In the genomic region with DNA sequence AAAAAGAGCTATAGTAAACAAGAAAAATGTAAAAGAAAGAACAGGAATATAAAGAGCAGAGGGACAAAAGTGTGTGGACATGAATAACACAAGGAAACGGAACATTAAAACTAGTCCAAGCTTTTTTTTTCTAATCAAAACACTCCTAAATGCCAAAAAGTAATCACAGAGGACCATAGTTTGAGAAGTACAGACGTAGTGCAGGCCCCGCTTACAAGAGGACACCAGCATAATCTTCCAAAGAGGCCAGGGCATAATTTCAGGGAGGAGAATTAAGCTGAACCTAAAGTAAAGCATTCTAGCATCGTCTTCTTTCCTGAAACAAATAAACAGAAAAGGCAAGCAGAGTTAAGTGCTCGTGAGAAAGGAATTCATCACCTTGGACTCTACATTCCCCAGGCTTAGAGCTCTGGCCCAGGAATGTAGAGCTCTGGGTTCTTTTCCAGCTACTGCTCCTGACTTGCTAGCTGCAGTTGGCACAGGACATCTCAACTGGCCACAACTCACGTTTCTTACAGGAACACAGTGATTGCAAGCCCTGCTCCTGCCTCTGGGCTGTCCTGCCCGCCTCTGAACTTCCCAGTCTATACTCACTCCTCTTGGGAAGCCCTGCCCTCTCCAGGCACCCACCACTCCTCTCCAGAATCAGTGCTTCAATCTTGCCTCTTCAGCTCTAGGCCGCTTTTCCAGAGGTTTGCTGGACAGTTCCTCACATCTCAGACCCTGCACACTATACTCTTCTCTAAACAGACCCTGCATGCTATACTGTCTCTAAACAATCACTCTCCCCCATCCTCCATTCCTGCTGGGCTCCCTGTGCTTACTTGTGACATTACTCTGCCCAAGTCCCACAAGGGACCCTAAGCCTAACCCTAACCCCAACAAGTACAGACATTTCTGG, we compare ENCODE assay signal across 12 cellular contexts. TPM values are rescaled to one million over a fixed set of nuclear protein-coding genes. Genes with fewer than 3 reads are reported as not detected.
A peak's percentile ranks its signal among the peaks of the same experiment; 100 is the strongest.
DNase-seq lines count a peak whose midpoint lies in the region; ATAC-seq and TF ChIP-seq lines count a peak whose summit lies in the region.
"Had no signal": no experiment of that assay in that cellular context is flagged by ENCODE, and none has a peak within 500 bp of the region (broad histone marks: within the 10 kb centered on the region; RNA-seq: fewer than 3 reads in every experiment).

No MANE protein-coding gene starts in this region.

- H3K4me2 ChIP-seq in GM23248 (ENCODE audit: unreplicated experiment), result no peak overlapping the region

- no peaks in the 10 kb centered on the region for H3K79me2 ChIP-seq in GM23248 (ENCODE audit: insufficient read depth)

- intact Hi-C loops in left ventricle myocardium superior (cut with micrococcal nuclease), result no loop called here

- no peaks in the 10 kb centered on the region for H3K9me2 ChIP-seq in GM23248 (ENCODE audit: insufficient read depth)

- in situ Hi-C loops in GM23248 (cut with MboI), result no loop called here
- in situ Hi-C loops in GM13977 (cut with MboI; ENCODE audit: low pct_unique_long_range_greater_than_20kb, low sequenced_read_pairs, unreplicated experiment), result no loop called here

- no peaks in the 10 kb centered on the region for H3F3A ChIP-seq in GM23248 (ENCODE audit: insufficient read depth)

- no peaks in the 10 kb centered on the region for H3K36me3 ChIP-seq in GM23248 (ENCODE audit: low read depth)
- H3K36me3 ChIP-seq: stomach had no signal

- 27 to 28% methylated on average over 7 to 8 of the region's 8 CpGs for WGBS in GM23248 (ENCODE audit: low coverage in 1 of 2, low lambda C conversion rate in 2 of 2, missing lambda C conversion rate in 2 of 2), 2 experiments

- no peaks in the 10 kb centered on the region for H4K20me1 ChIP-seq in GM23248 (ENCODE audit: insufficient read depth)

- H3K4me3 ChIP-seq in GM23248, result no peak overlapping the region
- no peak overlapping the region for H3K4me3 ChIP-seq in retinal pigment epithelial cell (ENCODE audit: low read length)
- H3K4me3 ChIP-seq: stomach had no signal

- no peak overlapping the region for H2AFZ ChIP-seq in GM23248

- H3K9me3 ChIP-seq in GM23248 (ENCODE audit: low read depth), result no peaks in the 10 kb centered on the region
- H3K9me3 ChIP-seq: stomach had no signal

- no peak overlapping the region for H3K9ac ChIP-seq in GM23248

- H3K27me3 ChIP-seq in GM23248 (replicated peaks; ENCODE audit: insufficient read depth), result peaks cover 64% of the 10 kb centered on the region

- no peaks in the 10 kb centered on the region for H3K4me1 ChIP-seq in GM23248 (ENCODE audit: insufficient read depth)

- TF ChIP-seq CTCF in retinal pigment epithelial cell (conservative IDR thresholded peaks at IDR 0.05; ENCODE audit: low read depth, low read length) (no peak), GM13977 (IDR thresholded peaks at IDR 0.05; ENCODE audit: extremely low read depth, insufficient read depth, missing control alignments) (no peak)

- peak; percentile 21 for DNase-seq in GM23248
- DNase-seq in astrocyte of the hippocampus (ENCODE audit: low read depth, low spot score), result peak; percentile 77
- DNase-seq in left ventricle myocardium superior, result peak; percentile 58
- DNase-seq in retinal pigment epithelial cell (ENCODE audit: low read depth), result peak; percentile 16
- DNase-seq in CD1c-positive myeloid dendritic cell (ENCODE audit: extremely low spot score), result no peak
- no peak for DNase-seq in GM13977 (ENCODE audit: low spot score)
- no peak for DNase-seq in NAMALWA (ENCODE audit: low spot score)
- no peak for DNase-seq in ureter (ENCODE audit: low spot score)
- DNase-seq: activated T-cell treated with anti-CD3 and anti-CD28 coated beads, Interleukin-2, amount 50 U/mL, for 4 hours; CD4-positive, CD25-positive, alpha-beta regulatory T cell; stomach had no signal

- no peak overlapping the region for H3K27ac ChIP-seq in GM23248

- peak; percentile 86 for ATAC-seq in left ventricle myocardium superior
- ATAC-seq: activated T-cell treated with anti-CD3 and anti-CD28 coated beads, Interleukin-2, amount 50 U/mL, for 4 hours had no signal

RNA-seq across cellular contexts. Expression of gene RGS8, which starts 9.8 kb away (rescaled TPM):
- total RNA-seq in GM23248 (2014; rRNA removed; shearing (Covaris generic)), result not detected in 2 replicates
- polyA plus RNA-seq in GM23248 (2016; fragmentation: Nextera tagmentation; extraction: Ambion mirVana), result not detected in 2 replicates
- total RNA-seq in left ventricle myocardium superior, result not detected
- not detected for total RNA-seq in ureter
- total RNA-seq: activated T-cell treated with anti-CD3 and anti-CD28 coated beads, Interleukin-2, amount 50 U/mL, for 4 hours; CD4-positive, CD25-positive, alpha-beta regulatory T cell; renal cortical epithelial cell; stomach had no signal
- polyA plus RNA-seq: CD4-positive, CD25-positive, alpha-beta regulatory T cell; stomach had no signal

Comparison
In these comparisons a context has a peak if more than half of its experiments do, and no peak if none do; other contexts are left out.
1. DNase-seq: peak in GM23248 (single experiment), astrocyte of the hippocampus (single experiment), left ventricle myocardium superior (single experiment) and retinal pigment epithelial cell (single experiment); none in CD1c-positive myeloid dendritic cell (single experiment), GM13977 (single experiment), NAMALWA (single experiment) and ureter (single experiment).